In genomic region chr15:29969587-29970401, GRCh38 we compare ENCODE assay signal across 25 cellular contexts.
DNase-seq lines count a peak whose midpoint lies in the region; ATAC-seq and TF ChIP-seq lines count a peak whose summit lies in the region.
"Had no signal": no experiment of that assay in that cellular context is flagged by ENCODE, and none has a peak within 500 bp of the region (broad histone marks: within the 10 kb centered on the region; RNA-seq: fewer than 3 reads in every experiment).

No MANE protein-coding gene starts in this region.

- H3K36me3 Mint-ChIP-seq in endothelial cell (ENCODE audit: low read depth, unreplicated experiment) (no peaks in the 10 kb centered on the region), neural progenitor cell (no peaks in the 10 kb centered on the region), type B pancreatic cell (no peaks in the 10 kb centered on the region)
- H3K36me3 Mint-ChIP-seq: natural killer cell treated with Interleukin-12 subunit alpha and Interleukin-12 subunit beta and Interleukin-15 and Interleukin-18, amount 100 ng/mL, for 72 hours had no signal

- in situ Hi-C loops in SK-MEL-5 (cut with HindIII; ENCODE audit: low pct_unique_long_range_greater_than_20kb, low sequenced_read_pairs), result no loop called here

- no peak for ATAC-seq in GM18517 (IDR thresholded peaks at IDR 0.05; ENCODE audit: unreplicated experiment)
- ATAC-seq: activated naive CD4-positive, alpha-beta T cell treated with anti-CD3 and anti-CD28 coated beads, Interleukin-2, amount 50 U/mL, for 72 hours; natural killer cell treated with Interleukin-12 subunit alpha and Interleukin-12 subunit beta and Interleukin-15 and Interleukin-18, amount 100 ng/mL, for 72 hours had no signal

- peaks cover 4% of the 10 kb centered on the region for H4K20me1 ChIP-seq in neural progenitor cell (ENCODE audit: low read depth)

- TF ChIP-seq CTCF in endothelial cell (IDR thresholded peaks at IDR 0.05; ENCODE audit: unreplicated experiment) (no peak), neural progenitor cell (IDR thresholded peaks at IDR 0.05) (no peak), type B pancreatic cell (conservative IDR thresholded peaks at IDR 0.05) (no peak)

- H3K79me2 ChIP-seq in neural progenitor cell (ENCODE audit: low read depth), result no peaks in the 10 kb centered on the region

- DNase-seq in SK-MEL-5 (ENCODE audit: low read depth, low spot score) (peak; percentile 8), endothelial cell (ENCODE audit: low spot score) (no peak), neural progenitor cell (ENCODE audit: low spot score) (no peak), type B pancreatic cell (ENCODE audit: extremely low spot score, unreplicated experiment) (no peak), NK-92 (lab: John Stamatoyannopoulos, UW; ENCODE audit: unreplicated experiment) (no peak)
- no peak for DNase-seq in activated CD4-positive, alpha-beta T cell treated with anti-CD3 and anti-CD28 coated beads, Interleukin-2, amount 50 U/mL, for 4 hours
- DNase-seq: activated CD4-positive, alpha-beta T cell treated with anti-CD3 and anti-CD28 coated beads, Interleukin-2, amount 50 U/mL, for 48 hours; activated CD4-positive, CD25-positive, alpha-beta regulatory T cell; activated CD8-positive, alpha-beta memory T cell treated with anti-CD3 and anti-CD28 coated beads, Interleukin-2, amount 50 U/mL, for 4 hours; effector CD4-positive, alpha-beta T cell; foreskin keratinocyte; GDM1; left ventricle myocardium inferior; NCI-H1417 treated with DMSO at 0.1 percent for 48 hours; NCI-H2107; NCI-H446; OCI-M1; Right ventricle myocardium superior had no signal

- H3K4me2 ChIP-seq in neural progenitor cell, result no peak overlapping the region

- peak overlapping the region; percentile 15 for H3K4me3 Mint-ChIP-seq in endothelial cell (ENCODE audit: unreplicated experiment)
- H3K4me3 Mint-ChIP-seq in neural progenitor cell, result peak overlapping the region; percentile 88
- peak overlapping the region; percentile 88 for H3K4me3 Mint-ChIP-seq in type B pancreatic cell
- H3K4me3 Mint-ChIP-seq: natural killer cell treated with Interleukin-12 subunit alpha and Interleukin-12 subunit beta and Interleukin-15 and Interleukin-18, amount 100 ng/mL, for 72 hours had no signal

- H3K9me3 ChIP-seq in neural progenitor cell (ENCODE audit: low read depth), result no peaks in the 10 kb centered on the region
- H3K9me3 ChIP-seq: vagina had no signal

- no peak overlapping the region for H3K27ac Mint-ChIP-seq in endothelial cell (ENCODE audit: unreplicated experiment)
- H3K27ac Mint-ChIP-seq in neural progenitor cell, result no peak overlapping the region
- H3K27ac Mint-ChIP-seq in type B pancreatic cell, result no peak overlapping the region
- H3K27ac Mint-ChIP-seq: activated naive CD4-positive, alpha-beta T cell treated with anti-CD3 and anti-CD28 coated beads, Interleukin-2, amount 50 U/mL, for 72 hours; natural killer cell treated with Interleukin-12 subunit alpha and Interleukin-12 subunit beta and Interleukin-15 and Interleukin-18, amount 100 ng/mL, for 72 hours had no signal

- peaks cover 6% of the 10 kb centered on the region for H3K4me1 Mint-ChIP-seq in endothelial cell (ENCODE audit: unreplicated experiment)
- H3K4me1 Mint-ChIP-seq in neural progenitor cell, result peaks cover 2% of the 10 kb centered on the region
- H3K4me1 Mint-ChIP-seq in type B pancreatic cell (ENCODE audit: unreplicated experiment), result no peaks in the 10 kb centered on the region

- H3K27ac ChIP-seq in neural progenitor cell, result no peak overlapping the region
- H3K27ac ChIP-seq: foreskin keratinocyte, GM23248, left ventricle myocardium inferior, skin epidermis, suprapubic skin, vagina had no signal

- no peak overlapping the region for H3K4me3 ChIP-seq in neural progenitor cell
- H3K4me3 ChIP-seq: GM23248, vagina had no signal

- H3K27me3 ChIP-seq in neural progenitor cell, result peaks cover 62% of the 10 kb centered on the region
- H3K27me3 ChIP-seq: vagina had no signal

- no peaks in the 10 kb centered on the region for H3K4me1 ChIP-seq in neural progenitor cell
- H3K4me1 ChIP-seq: foreskin keratinocyte, vagina had no signal

- H3K9ac ChIP-seq in neural progenitor cell, result no peak overlapping the region
- H3K9ac ChIP-seq: GM23248 had no signal

- no peak overlapping the region for H2AFZ ChIP-seq in neural progenitor cell (replicated peaks)
- H2AFZ ChIP-seq: GM23248 had no signal

- no peaks in the 10 kb centered on the region for H3K36me3 ChIP-seq in neural progenitor cell
- H3K36me3 ChIP-seq: left ventricle myocardium inferior, suprapubic skin, vagina had no signal

- no peaks in the 10 kb centered on the region for H3K9me3 Mint-ChIP-seq in endothelial cell (ENCODE audit: unreplicated experiment)
- peaks cover 11% of the 10 kb centered on the region for H3K9me3 Mint-ChIP-seq in neural progenitor cell
- peaks cover 6% of the 10 kb centered on the region for H3K9me3 Mint-ChIP-seq in type B pancreatic cell
- H3K9me3 Mint-ChIP-seq: natural killer cell treated with Interleukin-12 subunit alpha and Interleukin-12 subunit beta and Interleukin-15 and Interleukin-18, amount 100 ng/mL, for 72 hours had no signal

- no peaks in the 10 kb centered on the region for H3K27me3 Mint-ChIP-seq in endothelial cell (ENCODE audit: unreplicated experiment)
- peaks cover 36% of the 10 kb centered on the region for H3K27me3 Mint-ChIP-seq in neural progenitor cell (ENCODE audit: insufficient read depth, low read depth)
- peaks cover 69% of the 10 kb centered on the region for H3K27me3 Mint-ChIP-seq in type B pancreatic cell

- peaks cover 4% of the 10 kb centered on the region for H3F3A ChIP-seq in neural progenitor cell (ENCODE audit: low read depth)

Comparison
In these comparisons a context has a peak if more than half of its experiments do, and no peak if none do; other contexts are left out.
1. H3K4me3 Mint-ChIP-seq: peak in every context shown above with its lines; median percentile 88 in neural progenitor cell; 88 in type B pancreatic cell; 15 in endothelial cell.